13 cellular contexts compared by ENCODE assay signal in genomic region chr4:154720123-154720522, GRCh38. TPM values are rescaled to one million over a fixed set of nuclear protein-coding genes. Genes with fewer than 3 reads are reported as not detected.
DNase-seq lines count a peak whose midpoint lies in the region; ATAC-seq and TF ChIP-seq lines count a peak whose summit lies in the region.
"Had no signal": no experiment of that assay in that cellular context is flagged by ENCODE, and none has a peak within 500 bp of the region (broad histone marks: within the 10 kb centered on the region; RNA-seq: fewer than 3 reads in every experiment).

No MANE protein-coding gene starts in this region.

- ATAC-seq in HG02642 (IDR thresholded peaks at IDR 0.05; ENCODE audit: poor library complexity, unreplicated experiment), result peak; percentile 60
- ATAC-seq in HG03442 (IDR thresholded peaks at IDR 0.05; ENCODE audit: unreplicated experiment), result peak; percentile 94
- no peak for ATAC-seq in upper lobe of left lung (ENCODE audit: low FRiP score in 2 of 2)
- ATAC-seq: gastroesophageal sphincter had no signal

- no peak for TF ChIP-seq EP300 in upper lobe of left lung (IDR thresholded peaks at IDR 0.05)

- no peaks in the 10 kb centered on the region for H3K4me1 ChIP-seq in upper lobe of left lung
- H3K4me1 ChIP-seq: gastroesophageal sphincter had no signal

- H3K4me3 ChIP-seq in kidney epithelial cell (ENCODE audit: low read depth, low read length) (no peak overlapping the region), upper lobe of left lung (no peak overlapping the region)
- H3K4me3 ChIP-seq: gastroesophageal sphincter, ovary had no signal

- TF ChIP-seq CTCF in kidney epithelial cell (IDR thresholded peaks at IDR 0.05; ENCODE audit: insufficient read depth, low read length, poor library complexity, severe bottlenecking), result no peak
- no peak for TF ChIP-seq CTCF in upper lobe of left lung (IDR thresholded peaks at IDR 0.05)

- peak; percentile 3 for DNase-seq in NK-92 treated with Interleukin-12 subunit alpha and Interleukin-12 subunit beta, amount 100 ng/mL, for 24 hours (lab: John Stamatoyannopoulos, UW)
- DNase-seq in NK-92 (lab: John Stamatoyannopoulos, UW; ENCODE audit: unreplicated experiment), result no peak
- peak; percentile 86 for DNase-seq in kidney epithelial cell (ENCODE audit: low read depth)
- no peak for DNase-seq in NCI-H146 treated with DMSO at 0.1 percent for 48 hours (lab: John Stamatoyannopoulos, UW; ENCODE audit: unreplicated experiment)
- DNase-seq in DMS114 treated with DMSO at 0.1 percent for 48 hours (lab: John Stamatoyannopoulos, UW; ENCODE audit: unreplicated experiment), result no peak
- no peak for DNase-seq in upper lobe of left lung
- DNase-seq: 8988T; activated effector memory CD4-positive, alpha-beta T cell treated with anti-CD3 and anti-CD28 coated beads, Interleukin-2, amount 50 U/mL, for 16 hours; DND-41; ovary had no signal

- H3K36me3 ChIP-seq in kidney epithelial cell (ENCODE audit: control insufficient read depth, insufficient read depth, low read length) (no peaks in the 10 kb centered on the region), upper lobe of left lung (no peaks in the 10 kb centered on the region)
- H3K36me3 ChIP-seq: gastroesophageal sphincter, ovary had no signal

- H3K27ac ChIP-seq in upper lobe of left lung, result no peak overlapping the region
- H3K27ac ChIP-seq: gastroesophageal sphincter, ovary had no signal

- H3K27me3 ChIP-seq in kidney epithelial cell (ENCODE audit: control insufficient read depth, insufficient read depth, low read length) (no peaks in the 10 kb centered on the region), upper lobe of left lung (no peaks in the 10 kb centered on the region)
- H3K27me3 ChIP-seq: gastroesophageal sphincter, ovary had no signal

- H3K9me3 ChIP-seq in upper lobe of left lung, result no peaks in the 10 kb centered on the region
- H3K9me3 ChIP-seq: gastroesophageal sphincter, ovary had no signal

- WGBS in upper lobe of left lung, 2 donors, result 73 to 82% methylated on average over 2 of the region's 2 CpGs

- no peak for TF ChIP-seq POLR2A in upper lobe of left lung (IDR thresholded peaks at IDR 0.05)

RNA-seq across cellular contexts. Expression of gene LRAT, which starts 23.7 kb away (rescaled TPM):
- total RNA-seq in kidney epithelial cell, result 1.1 and 1.2 TPM in 2 replicates
- 1 to 10 TPM in 1 of 6 donors, under 1 TPM in 4, not detected in 1; 0.22 to 1.7 (median 0.69) TPM for total RNA-seq in upper lobe of left lung

Comparison
In these comparisons a context has a peak if more than half of its experiments do, and no peak if none do; other contexts are left out.
1. DNase-seq: peak in NK-92 treated with Interleukin-12 subunit alpha and Interleukin-12 subunit beta, amount 100 ng/mL, for 24 hours (single experiment) and kidney epithelial cell (single experiment); none in NK-92 (single experiment), NCI-H146 treated with DMSO at 0.1 percent for 48 hours (single experiment), DMS114 treated with DMSO at 0.1 percent for 48 hours (single experiment) and upper lobe of left lung (0 of 2).
2. ATAC-seq: peak in HG02642 (single experiment) and HG03442 (single experiment); none in upper lobe of left lung (0 of 2).